Comparison of ENCODE assay signal across 28 cellular contexts in genomic region chr15:64928626-64929220, GRCh38. TPM values are rescaled to one million over a fixed set of nuclear protein-coding genes. Genes with fewer than 3 reads are reported as not detected.
DNase-seq lines count a peak whose midpoint lies in the region; ATAC-seq and TF ChIP-seq lines count a peak whose summit lies in the region.
"Had no signal": no experiment of that assay in that cellular context is flagged by ENCODE, and none has a peak within 500 bp of the region (broad histone marks: within the 10 kb centered on the region; RNA-seq: fewer than 3 reads in every experiment).

No MANE protein-coding gene starts in this region.

- H3K4me1 Mint-ChIP-seq in type B pancreatic cell (ENCODE audit: unreplicated experiment): peaks cover 7% of the 10 kb centered on the region

- H3K4me3 Mint-ChIP-seq in type B pancreatic cell: no peak overlapping the region
- H3K4me3 Mint-ChIP-seq: neural crest cell, WTC11 had no signal

- peak; percentile 40 for ATAC-seq in Right ventricle myocardium superior (ENCODE audit: poor library complexity)
- ATAC-seq in HG03159 (IDR thresholded peaks at IDR 0.05; ENCODE audit: unreplicated experiment): no peak
- ATAC-seq: activated naive CD4-positive, alpha-beta T cell treated with anti-CD3 and anti-CD28 coated beads, Interleukin-2, amount 50 U/mL, for 72 hours; sciatic nerve; WTC11 had no signal

- intact Hi-C loops in Right ventricle myocardium superior (cut with DNase I) (no loop called here), cardiac septum (cut with DNase I) (no loop called here)

- no peaks in the 10 kb centered on the region for H3K27me3 Mint-ChIP-seq in type B pancreatic cell
- H3K27me3 Mint-ChIP-seq: progenitor cell of endocrine pancreas had no signal

- H3K9me3 Mint-ChIP-seq in type B pancreatic cell: no peaks in the 10 kb centered on the region
- H3K9me3 Mint-ChIP-seq: activated naive CD4-positive, alpha-beta T cell treated with anti-CD3 and anti-CD28 coated beads, Interleukin-2, amount 50 U/mL, for 72 hours; activated T-helper 2 cell treated with anti-CD3 and anti-CD28 coated beads, Interferon-gamma antibody, Interleukin-2, Interleukin-4, amounts not matched to agents 10 μg/mL and 5 μg/mL and 100 μg/mL, durations not matched to agents 14 hours and 24 hours and 36 hours; neural crest cell had no signal

- TF ChIP-seq CTCF in type B pancreatic cell (conservative IDR thresholded peaks at IDR 0.05): no peak

- H3K27ac Mint-ChIP-seq in type B pancreatic cell: no peak overlapping the region
- H3K27ac Mint-ChIP-seq: activated naive CD4-positive, alpha-beta T cell treated with anti-CD3 and anti-CD28 coated beads, Interleukin-2, amount 50 U/mL, for 72 hours; activated T-helper 2 cell treated with anti-CD3 and anti-CD28 coated beads, Interferon-gamma antibody, Interleukin-2, Interleukin-4, amounts not matched to agents 10 μg/mL and 5 μg/mL and 100 μg/mL, durations not matched to agents 14 hours and 24 hours and 36 hours; progenitor cell of endocrine pancreas; WTC11 had no signal

- DNase-seq in Right ventricle myocardium superior (no peak), cardiac septum (ENCODE audit: low spot score) (no peak), NCI-H69 (lab: John Stamatoyannopoulos, UW) (peak; percentile 29), left kidney (ENCODE audit: low read depth, low spot score) (peak; percentile 40), type B pancreatic cell (ENCODE audit: extremely low spot score, unreplicated experiment) (peak; percentile 45), nucleus accumbens (lab: John Stamatoyannopoulos, UW) (no peak), NCI-H748 (lab: John Stamatoyannopoulos, UW; ENCODE audit: unreplicated experiment) (no peak)
- DNase-seq: activated CD4-positive, alpha-beta T cell treated with anti-CD3 and anti-CD28 coated beads, Interleukin-2, amount 50 U/mL, for 4 hours; amygdala; brain microvascular endothelial cell; C1 segment of cervical spinal cord; Caco-2; DMS79 treated with DMSO at 0.1 percent for 48 hours; dorsolateral prefrontal cortex; foreskin melanocyte; GM23248; mammary epithelial cell; NCI-H1436 treated with DMSO at 0.1 percent for 48 hours; NCI-H2081 treated with DMSO at 0.1 percent for 48 hours; NCI-H774; trophoblast cell had no signal

- H3K36me3 Mint-ChIP-seq in type B pancreatic cell: no peaks in the 10 kb centered on the region
- H3K36me3 Mint-ChIP-seq: activated naive CD4-positive, alpha-beta T cell treated with anti-CD3 and anti-CD28 coated beads, Interleukin-2, amount 50 U/mL, for 72 hours had no signal

RNA-seq across cellular contexts. Expression of gene ANKDD1A, which starts 17.0 kb away (rescaled TPM):
- total RNA-seq in Right ventricle myocardium superior (1.4 TPM), cardiac septum (1.4 TPM), type B pancreatic cell (ENCODE audit: low replicate concordance) (2.3 and 3.2 TPM in 2 replicates)

Comparison
In these comparisons a context has a peak if more than half of its experiments do, and no peak if none do; other contexts are left out.
1. DNase-seq: peak in NCI-H69 (single experiment), left kidney (single experiment) and type B pancreatic cell (single experiment); none in Right ventricle myocardium superior (single experiment), cardiac septum (single experiment), nucleus accumbens (0 of 56) and NCI-H748 (single experiment).